ENCODE assay signal across 13 cellular contexts in the genomic region with DNA sequence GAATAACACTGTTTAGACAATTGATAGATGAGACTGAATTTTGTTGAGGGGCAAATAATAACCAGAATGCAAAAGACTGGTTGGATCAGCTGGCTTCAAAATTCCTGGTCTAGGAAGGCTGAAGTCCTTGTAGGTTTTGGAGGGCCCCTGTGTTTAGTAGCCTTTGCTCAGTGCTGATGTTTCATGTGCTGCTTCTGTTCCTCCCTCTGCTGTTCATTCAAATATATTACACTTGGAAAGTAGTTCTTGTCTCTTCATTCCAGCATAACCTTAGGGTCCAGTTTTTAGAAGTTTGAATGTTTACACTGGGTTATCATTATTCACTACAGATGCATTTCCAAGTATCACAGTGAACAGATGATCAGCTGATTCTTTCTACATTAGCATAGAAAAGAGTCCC.
DNase-seq lines count a peak whose midpoint lies in the region; FAIRE-seq and TF ChIP-seq lines count a peak whose summit lies in the region.
"Had no signal": no experiment of that assay in that cellular context is flagged by ENCODE, and none has a peak within 500 bp of the region (broad histone marks: within the 10 kb centered on the region; RNA-seq: fewer than 3 reads in every experiment).

No MANE protein-coding gene starts in this region.

- no peak overlapping the region for H3K4me3 Mint-ChIP-seq in H9
- H3K4me3 Mint-ChIP-seq: activated naive CD8-positive, alpha-beta T cell; T-helper 1 cell treated with Interleukin-12 subunit alpha and Interleukin-12 subunit beta and Interleukin-4 antibody, amounts not matched to agents 30 μg/mL and 1 μg/mL, for 36 hours had no signal

- H3K36me3 Mint-ChIP-seq in H9 (ENCODE audit: insufficient read depth in 1 of 3, low read depth in 3 of 3), result no peaks in the 10 kb centered on the region; a peak in 1 of 7 replicates
- H3K36me3 Mint-ChIP-seq: activated naive CD8-positive, alpha-beta T cell had no signal

- no peak overlapping the region for H2BK20ac ChIP-seq in H9 (ENCODE audit: low read depth, low read length, poor library complexity, severe bottlenecking)

- H2BK5ac ChIP-seq in H9 (ENCODE audit: insufficient read length, low read length), result no peak overlapping the region
- H2BK5ac ChIP-seq in neuronal stem cell (ENCODE audit: low read length), result no peak overlapping the region

- H3K23ac ChIP-seq in H9 (ENCODE audit: insufficient read length, low read depth, low read length) (no peak overlapping the region), neuronal stem cell (ENCODE audit: low read depth, low read length, poor library complexity) (no peak overlapping the region)

- H3K4ac ChIP-seq in H9 (ENCODE audit: low read depth, low read length), result no peak overlapping the region
- H3K4ac ChIP-seq in neuronal stem cell (ENCODE audit: low read length), result no peak overlapping the region

- H3K9me3 Mint-ChIP-seq in H9, result peaks cover 0 to 4% of the 10 kb centered on the region in 2 experiments; a peak in 1 of 5 replicates

- H4K20me1 ChIP-seq in H9 (ENCODE audit: control insufficient read depth, insufficient read depth, insufficient read length), result no peaks in the 10 kb centered on the region

- H3K79me1 ChIP-seq in H9 (ENCODE audit: insufficient read depth, low read depth, low read length, poor library complexity, severe bottlenecking) (no peaks in the 10 kb centered on the region), neuronal stem cell (ENCODE audit: low read depth, low read length) (no peaks in the 10 kb centered on the region)

- H3K18ac ChIP-seq in H9 (ENCODE audit: insufficient read length, low read depth, low read length), result no peak overlapping the region
- no peak overlapping the region for H3K18ac ChIP-seq in neuronal stem cell (ENCODE audit: low read length)

- H3K23me2 ChIP-seq in H9 (ENCODE audit: insufficient read length, low read depth, low read length, poor library complexity, severe bottlenecking), result no peaks in the 10 kb centered on the region

- H2BK120ac ChIP-seq in H9 (ENCODE audit: low read depth, low read length, poor library complexity, severe bottlenecking) (no peak overlapping the region), neuronal stem cell (ENCODE audit: low read depth, low read length) (no peak overlapping the region)

- H3K4me1 ChIP-seq in H9 (ENCODE audit: insufficient read depth, low read length), result no peaks in the 10 kb centered on the region
- no peaks in the 10 kb centered on the region for H3K4me1 ChIP-seq in iPS DF 6.9 (ENCODE audit: control insufficient read depth, insufficient read depth, low read length)
- no peaks in the 10 kb centered on the region for H3K4me1 ChIP-seq in tibial nerve
- H3K4me1 ChIP-seq in neuronal stem cell (ENCODE audit: control insufficient read depth in 2 of 2, insufficient read depth in 1 of 2, low read depth in 1 of 2, low read length in 2 of 2), result peaks cover under 1 to 1% of the 10 kb centered on the region in 2 donors

- H2BK15ac ChIP-seq in H9 (ENCODE audit: low read depth, low read length) (no peak overlapping the region), neuronal stem cell (ENCODE audit: low read length) (no peak overlapping the region)

- H3K27me3 ChIP-seq in H9 (ENCODE audit: insufficient read depth, low read length) (no peaks in the 10 kb centered on the region), iPS DF 6.9 (ENCODE audit: control insufficient read depth, insufficient read depth, low read length) (no peaks in the 10 kb centered on the region), tibial nerve (no peaks in the 10 kb centered on the region), neuronal stem cell (ENCODE audit: control insufficient read depth in 3 of 3, insufficient read depth in 3 of 3, low read depth in 1 of 3, low read length in 3 of 3) (no peaks in the 10 kb centered on the region), MG63 (no peaks in the 10 kb centered on the region; the same call in 1 of the 2 replicates)

- no peaks in the 10 kb centered on the region for H3K79me2 ChIP-seq in H9 (ENCODE audit: insufficient read depth, low read length)

- H4K8ac ChIP-seq in H9 (replicated peaks; ENCODE audit: insufficient read length, low read depth, low read length) (no peak overlapping the region), neuronal stem cell (ENCODE audit: low read depth, low read length) (no peak overlapping the region)

- no peak for TF ChIP-seq EP300 in tibial nerve (IDR thresholded peaks at IDR 0.05)

- H3K4me1 Mint-ChIP-seq in H9, result no peaks in the 10 kb centered on the region

- H4K91ac ChIP-seq in H9 (ENCODE audit: insufficient read length, low read depth, low read length) (no peak overlapping the region), neuronal stem cell (ENCODE audit: low read depth, low read length, poor library complexity) (no peak overlapping the region)

- DNase-seq in AG08396 (ENCODE audit: low spot score) (peak; percentile 1), H9 (no peak), SK-MEL-5 (ENCODE audit: low read depth, low spot score) (peak; percentile 70), iPS DF 6.9 (ENCODE audit: low read depth, low spot score) (peak; percentile 5), tibial nerve (ENCODE audit: low spot score in 2 of 2) (no peak), neuronal stem cell (ENCODE audit: low spot score) (no peak), frontal cortex (ENCODE audit: low spot score in 2 of 2) (no peak), MG63 (no peak)
- DNase-seq: stimulated activated naive CD8-positive, alpha-beta T cell treated with anti-CD3 and anti-CD28 coated beads, Interleukin-15, Interleukin-2, amounts not matched to agents 100 U/mL and 50 U/mL, for 24 hours had no signal

- no peak overlapping the region for H4K5ac ChIP-seq in H9 (ENCODE audit: insufficient read length, low read depth, low read length)

- H2AFZ ChIP-seq in H9 (ENCODE audit: low read length), result no peak overlapping the region
- H2AFZ ChIP-seq in neuronal stem cell (ENCODE audit: low read length), result no peak overlapping the region

- no peak overlapping the region for H3K56ac ChIP-seq in H9 (ENCODE audit: insufficient read length, low read depth, low read length)

- H3K27ac ChIP-seq in H9 (ENCODE audit: insufficient read length, low read depth, low read length) (no peak overlapping the region), iPS DF 6.9 (ENCODE audit: low read length) (no peak overlapping the region), tibial nerve (no peak overlapping the region), neuronal stem cell (replicated peaks; ENCODE audit: low read length) (no peak overlapping the region)

- H2AK5ac ChIP-seq in H9 (ENCODE audit: insufficient read length, low read length), result no peak overlapping the region
- H2AK5ac ChIP-seq in neuronal stem cell (ENCODE audit: low read depth, low read length), result no peak overlapping the region

- no peak overlapping the region; a peak in 1 of 7 replicates for H3K27ac Mint-ChIP-seq in H9
- H3K27ac Mint-ChIP-seq: activated naive CD8-positive, alpha-beta T cell; T-helper 1 cell treated with Interleukin-12 subunit alpha and Interleukin-12 subunit beta and Interleukin-4 antibody, amounts not matched to agents 30 μg/mL and 1 μg/mL, for 36 hours had no signal

- no peak for TF ChIP-seq POLR2A in tibial nerve (IDR thresholded peaks at IDR 0.05)

- H3K9me3 ChIP-seq in H9 (ENCODE audit: control insufficient read depth, low read depth, low read length) (no peaks in the 10 kb centered on the region), iPS DF 6.9 (ENCODE audit: control insufficient read depth, insufficient read depth, low read length) (no peaks in the 10 kb centered on the region), tibial nerve (no peaks in the 10 kb centered on the region), neuronal stem cell (replicated peaks in 1 of 2; ENCODE audit: control insufficient read depth in 2 of 2, insufficient read depth in 1 of 2, low read depth in 1 of 2, low read length in 2 of 2) (peaks cover 0 to 3% of the 10 kb centered on the region in 2 donors), MG63 (no peaks in the 10 kb centered on the region; the same call in 1 of the 2 replicates)

- in situ Hi-C loops in SK-MEL-5 (cut with HindIII; ENCODE audit: low pct_unique_long_range_greater_than_20kb, low sequenced_read_pairs), result no loop called here

- H3T11ph ChIP-seq in H9 (ENCODE audit: low read length), result no peak overlapping the region

- H2BK12ac ChIP-seq in H9 (ENCODE audit: insufficient read length, low read depth, low read length), result no peak overlapping the region
- no peak overlapping the region for H2BK12ac ChIP-seq in neuronal stem cell (ENCODE audit: low read length)

- H3K4me3 ChIP-seq in iPS DF 6.9 (ENCODE audit: low read length) (no peak overlapping the region), tibial nerve (no peak overlapping the region), neuronal stem cell (ENCODE audit: low read length in 2 of 2) (no peak overlapping the region), MG63 (no peak overlapping the region)

- FAIRE-seq in frontal cortex (lab: Jason Lieb, UNC), result no peak
- FAIRE-seq: G401.6, HTR-8/SVneo had no signal

- H3K14ac ChIP-seq in H9 (ENCODE audit: insufficient read depth, low read length) (no peak overlapping the region; the same call in 1 of the 2 replicates), neuronal stem cell (ENCODE audit: low read length) (no peak overlapping the region)

- TF ChIP-seq CTCF in H9 (conservative IDR thresholded peaks at IDR 0.05) (peak; percentile 58), tibial nerve (IDR thresholded peaks at IDR 0.05) (no peak)

- H3K4me2 ChIP-seq in H9 (ENCODE audit: insufficient read depth, insufficient read length, low read length) (no peak overlapping the region), neuronal stem cell (ENCODE audit: insufficient read depth, low read length, poor library complexity, severe bottlenecking) (no peak overlapping the region)

- H3K27me3 Mint-ChIP-seq in H9 (ENCODE audit: low read depth), result no peaks in the 10 kb centered on the region
- H3K27me3 Mint-ChIP-seq: activated naive CD8-positive, alpha-beta T cell had no signal

- H3K36me3 ChIP-seq in iPS DF 6.9 (ENCODE audit: control insufficient read depth, insufficient read depth, low read length) (no peaks in the 10 kb centered on the region), tibial nerve (no peaks in the 10 kb centered on the region), neuronal stem cell (replicated peaks in 1 of 2; ENCODE audit: control insufficient read depth in 2 of 2, insufficient read depth in 2 of 2, low read length in 2 of 2) (no peaks in the 10 kb centered on the region), MG63 (no peaks in the 10 kb centered on the region)

- H3K9ac ChIP-seq in H9 (ENCODE audit: extremely low read depth, insufficient read length, low read length) (no peak overlapping the region), neuronal stem cell (ENCODE audit: low read depth, low read length, poor library complexity) (no peak overlapping the region)

Comparison
In these comparisons a context has a peak if more than half of its experiments do, and no peak if none do; other contexts are left out.
1. DNase-seq: peak in AG08396 (single experiment), SK-MEL-5 (single experiment) and iPS DF 6.9 (single experiment); none in H9 (single experiment), tibial nerve (0 of 2), neuronal stem cell (single experiment), frontal cortex (0 of 2) and MG63 (single experiment).